ENCODE assay signal across 13 cellular contexts in the genomic region with DNA sequence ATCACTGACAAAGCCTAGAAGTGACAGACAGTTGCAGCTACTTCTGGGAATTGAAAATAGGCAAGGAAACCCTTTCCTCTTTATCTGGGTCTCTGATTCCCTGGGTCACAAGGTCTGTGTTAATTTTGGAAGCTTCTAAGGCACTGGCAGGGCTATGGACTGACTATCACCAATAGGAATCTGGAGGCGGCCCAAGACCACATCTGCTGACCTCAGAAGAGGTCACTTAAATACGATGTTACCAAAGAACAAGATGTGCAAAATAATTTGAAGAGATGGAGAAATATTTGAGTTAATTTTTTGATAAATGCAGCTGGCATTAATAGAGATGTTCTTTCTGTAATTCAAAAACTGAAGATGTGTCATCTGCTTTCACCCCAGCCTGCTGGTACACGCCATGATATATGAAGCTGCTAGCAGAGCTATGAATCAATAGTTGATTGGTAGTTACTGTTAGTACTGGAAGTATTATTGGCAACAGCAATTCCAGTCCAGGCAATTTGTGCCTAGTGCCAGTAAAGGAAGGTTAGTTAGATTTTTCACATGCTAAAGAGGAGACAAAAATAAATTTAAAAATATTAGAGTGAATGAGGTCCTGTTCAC. TPM values are rescaled to one million over a fixed set of nuclear protein-coding genes. Genes with fewer than 3 reads are reported as not detected.
DNase-seq lines count a peak whose midpoint lies in the region; ATAC-seq, FAIRE-seq and TF ChIP-seq lines count a peak whose summit lies in the region.
"Had no signal": no experiment of that assay in that cellular context is flagged by ENCODE, and none has a peak within 500 bp of the region (broad histone marks: within the 10 kb centered on the region; RNA-seq: fewer than 3 reads in every experiment).

No MANE protein-coding gene starts in this region.

- POLR2A ChIA-PET in MCF 10A (lab: Yijun Ruan, JAX), result interaction anchor here (0.6 to 1.3 kb wide), 3 partner anchors 58 to 663 kb away, joined by 3 to 4 read pairs (median 3); no protein-coding TSS in a partner anchor

- H3K4me3 ChIP-seq in sigmoid colon, result no peak overlapping the region

- no peak overlapping the region for H3K4me3 Mint-ChIP-seq in MCF 10A (ENCODE audit: unreplicated experiment)
- H3K4me3 Mint-ChIP-seq in glutamatergic neuron (ENCODE audit: unreplicated experiment), result no peak overlapping the region
- H3K4me3 Mint-ChIP-seq: activated naive CD4-positive, alpha-beta T cell treated with anti-CD3 and anti-CD28 coated beads for 36 hours; naive thymus-derived CD4-positive, alpha-beta T cell had no signal

- peaks cover 0 to under 1% (median 0%) of the 10 kb centered on the region in 3 donors for H3K27me3 ChIP-seq in sigmoid colon

- FAIRE-seq in D721Med (lab: Jason Lieb, UNC), result no peak
- FAIRE-seq: H54 had no signal

- H3K27ac Mint-ChIP-seq in MCF 10A (ENCODE audit: low read depth, unreplicated experiment) (peak overlapping the region; percentile 58), glutamatergic neuron (ENCODE audit: unreplicated experiment) (no peak overlapping the region)
- H3K27ac Mint-ChIP-seq: activated naive CD4-positive, alpha-beta T cell treated with anti-CD3 and anti-CD28 coated beads for 36 hours; naive thymus-derived CD4-positive, alpha-beta T cell had no signal

- peak overlapping the region in 2 of 4 donors; percentile 18 to 47 for H3K27ac ChIP-seq in sigmoid colon
- H3K27ac ChIP-seq: WERI-Rb-1 had no signal

- BruUV-seq in MCF 10A (replicated peaks; lab: Mats Ljungman, UMichigan), result no TSS peak

- 76 to 85% methylated on average over 3 of the region's 3 CpGs for WGBS in sigmoid colon, 2 donors

- H3K36me3 ChIP-seq in sigmoid colon, result no peaks in the 10 kb centered on the region
- H3K36me3 ChIP-seq: WERI-Rb-1 had no signal

- no peak for TF ChIP-seq POLR2A in sigmoid colon (IDR thresholded peaks at IDR 0.05)

- DNase-seq in AG09319 (ENCODE audit: extremely low read depth, low read depth) (peak; percentile 4), MCF 10A (ENCODE audit: unreplicated experiment) (no peak), left cardiac atrium (peak; percentile 83), sigmoid colon (peak; percentile 84), DMS79 (lab: John Stamatoyannopoulos, UW) (no peak), glutamatergic neuron (no peak), D721Med (ENCODE audit: insufficient read length, low spot score) (no peak)
- DNase-seq: activated naive CD4-positive, alpha-beta T cell treated with anti-CD3 and anti-CD28 coated beads for 36 hours; naive thymus-derived CD4-positive, alpha-beta T cell; WERI-Rb-1 had no signal

- peak; percentile 82 to 92 for ATAC-seq in left cardiac atrium
- ATAC-seq in HG03025 (IDR thresholded peaks at IDR 0.05; ENCODE audit: low FRiP score, unreplicated experiment), result no peak
- ATAC-seq: naive thymus-derived CD4-positive, alpha-beta T cell had no signal

- CTCF ChIA-PET in MCF 10A (lab: Yijun Ruan, JAX), result interaction anchor here (0.7 to 1.3 kb wide), 2 partner anchors 68 to 425 kb away, joined by 3 to 5 read pairs; no protein-coding TSS in a partner anchor

- H3K36me3 Mint-ChIP-seq in MCF 10A (ENCODE audit: insufficient read depth, unreplicated experiment) (no peaks in the 10 kb centered on the region), glutamatergic neuron (ENCODE audit: unreplicated experiment) (no peaks in the 10 kb centered on the region)
- H3K36me3 Mint-ChIP-seq: naive thymus-derived CD4-positive, alpha-beta T cell had no signal

- H3K4me1 Mint-ChIP-seq in MCF 10A (ENCODE audit: insufficient read depth, unreplicated experiment), result peaks cover 12% of the 10 kb centered on the region
- H3K4me1 Mint-ChIP-seq in glutamatergic neuron (ENCODE audit: low read depth, unreplicated experiment), result no peaks in the 10 kb centered on the region

- no peak for TF ChIP-seq EP300 in sigmoid colon (IDR thresholded peaks at IDR 0.05)

- TF ChIP-seq CTCF in AG09319 (IDR thresholded peaks at IDR 0.05; ENCODE audit: low read depth, low read length) (no peak), MCF 10A (IDR thresholded peaks at IDR 0.05; ENCODE audit: unreplicated experiment) (no peak), sigmoid colon (IDR thresholded peaks at IDR 0.05) (no peak), glutamatergic neuron (IDR thresholded peaks at IDR 0.05; ENCODE audit: partially characterized antibody, unreplicated experiment) (no peak), D721Med (IDR thresholded peaks at IDR 0.05; ENCODE audit: insufficient read depth, missing control alignments) (no peak)

- no peaks in the 10 kb centered on the region for H3K9me3 ChIP-seq in sigmoid colon

- peaks cover 6% of the 10 kb centered on the region for H3K9me3 Mint-ChIP-seq in MCF 10A (ENCODE audit: unreplicated experiment)
- no peaks in the 10 kb centered on the region for H3K9me3 Mint-ChIP-seq in glutamatergic neuron (ENCODE audit: unreplicated experiment)
- H3K9me3 Mint-ChIP-seq: activated naive CD4-positive, alpha-beta T cell treated with anti-CD3 and anti-CD28 coated beads for 36 hours; naive thymus-derived CD4-positive, alpha-beta T cell had no signal

- intact Hi-C loops in MCF 10A (cut with micrococcal nuclease) (loop anchor here (10.0 kb wide), 1 partner anchor 57 kb away; no protein-coding TSS in a partner anchor), left cardiac atrium (cut with DNase I) (no loop called here), sigmoid colon (cut with DNase I) (no loop called here)

- H3K27me3 Mint-ChIP-seq in MCF 10A (ENCODE audit: insufficient read depth, unreplicated experiment) (no peaks in the 10 kb centered on the region), glutamatergic neuron (ENCODE audit: unreplicated experiment) (peaks cover 3% of the 10 kb centered on the region)

- peaks cover 0 to 12% (median under 1%) of the 10 kb centered on the region in 4 donors for H3K4me1 ChIP-seq in sigmoid colon

RNA-seq across cellular contexts. Expression of a gene that starts 5.5 kb away (rescaled TPM):
- total RNA-seq in MCF 10A (2022) (not detected in 2 replicates), left cardiac atrium (100 to 1,000 TPM in 1 of 2 donors, 10 to 100 TPM in 1; 53.3 to 105 TPM), sigmoid colon (10 to 100 TPM; 10.5 to 15.8 (median 12.9) TPM), glutamatergic neuron (ENCODE audit: unreplicated experiment) (not detected)
- polyA plus RNA-seq in sigmoid colon, result 1 to 10 TPM in 1 of 3 donors, under 1 TPM in 2; 0.23 to 4.9 (median 0.60) TPM
- total RNA-seq: A673; activated naive CD4-positive, alpha-beta T cell treated with anti-CD3 and anti-CD28 coated beads for 36 hours had no signal
- polyA plus RNA-seq: naive thymus-derived CD4-positive, alpha-beta T cell had no signal

Comparison
In these comparisons a context has a peak if more than half of its experiments do, and no peak if none do; other contexts are left out.
1. DNase-seq: peak in AG09319 (single experiment), left cardiac atrium (single experiment) and sigmoid colon (single experiment); none in MCF 10A (single experiment), DMS79 (single experiment), glutamatergic neuron (single experiment) and D721Med (single experiment).
2. RNA of a gene that starts 5.5 kb away (total RNA-seq): 53.3 to 105 TPM in left cardiac atrium and 10.5 to 15.8 TPM in sigmoid colon; not detected in MCF 10A and not detected in glutamatergic neuron (single experiment); every median in the first group is over 10 times any median in the second.